Comparison of ENCODE assay signal across 8 cellular contexts in genomic region chr3:15064299-15064834, GRCh38. TPM values are rescaled to one million over a fixed set of nuclear protein-coding genes. Genes with fewer than 3 reads are reported as not detected.
DNase-seq lines count a peak whose midpoint lies in the region; ATAC-seq and TF ChIP-seq lines count a peak whose summit lies in the region.

No MANE protein-coding gene starts in this region.

- 1 to 2% methylated on average over 7 to 14 of the region's 25 CpGs for WGBS in gastroesophageal sphincter (ENCODE audit: low coverage in 1 of 2), 2 donors

- peak overlapping the region; percentile 86 for H3K4me2 ChIP-seq in parathyroid adenoma (ENCODE audit: low read length)

- H3K9ac ChIP-seq in parathyroid adenoma, result peak overlapping the region; percentile 93

- H3K79me2 ChIP-seq in parathyroid adenoma, result peaks cover 23% of the 10 kb centered on the region

- H2AFZ ChIP-seq in parathyroid adenoma, result peak overlapping the region; percentile 99

- H3K27me3 Mint-ChIP-seq in activated T-helper 17 cell treated with anti-CD3 and anti-CD28 coated beads, Interleukin-2, amount 50 U/mL, for 72 hours, result no peaks in the 10 kb centered on the region

- no peak for TF ChIP-seq POLR2A in gastroesophageal sphincter (IDR thresholded peaks at IDR 0.05)

- peak overlapping the region; percentile 88 for H3K4me3 ChIP-seq in Jurkat, Clone E6-1 (ENCODE audit: low read length)
- H3K4me3 ChIP-seq in gastroesophageal sphincter, result peak overlapping the region; percentile 73 to 76
- H3K4me3 ChIP-seq in parathyroid adenoma (ENCODE audit: low read depth, low read length), result peak overlapping the region; percentile 95

- peaks cover 28% of the 10 kb centered on the region for H3K36me3 Mint-ChIP-seq in activated T-helper 17 cell treated with anti-CD3 and anti-CD28 coated beads, Interleukin-2, amount 50 U/mL, for 72 hours (ENCODE audit: low read depth)

- H3K4me1 ChIP-seq in gastroesophageal sphincter (peaks cover 2 to 24% (median 12%) of the 10 kb centered on the region in 3 donors), parathyroid adenoma (peaks cover 9% of the 10 kb centered on the region)

- TF ChIP-seq CTCF in gastroesophageal sphincter (IDR thresholded peaks at IDR 0.05) (no peak), parathyroid adenoma (IDR thresholded peaks at IDR 0.05) (no peak), omental fat pad (IDR thresholded peaks at IDR 0.05) (no peak)

- H3K27ac ChIP-seq in gastroesophageal sphincter (peak overlapping the region; percentile 41 to 92 (median 84)), parathyroid adenoma (peak overlapping the region; percentile 78)

- H3K27me3 ChIP-seq in gastroesophageal sphincter (no peaks in the 10 kb centered on the region), parathyroid adenoma (ENCODE audit: control insufficient read depth, insufficient read depth, low read length) (no peaks in the 10 kb centered on the region)

- TF ChIP-seq EP300 in gastroesophageal sphincter (IDR thresholded peaks at IDR 0.05), result no peak

- DNase-seq in ELR (ENCODE audit: low read depth) (peak; percentile 52), omental fat pad (ENCODE audit: low spot score) (no peak)
- DNase-seq in Jurkat, Clone E6-1 (ENCODE audit: low read depth, low spot score), result no peak
- no peak for DNase-seq in activated CD4-positive, CD25-positive, alpha-beta regulatory T cell treated with anti-CD3 and anti-CD28 coated beads, Interleukin-2, amount 50 U/mL, for 72 hours

- no peaks in the 10 kb centered on the region for H3K9me3 ChIP-seq in gastroesophageal sphincter
- H3K9me3 ChIP-seq in parathyroid adenoma (ENCODE audit: control insufficient read depth, low read length), result no peaks in the 10 kb centered on the region

- no peaks in the 10 kb centered on the region for H3K9me3 Mint-ChIP-seq in activated T-helper 17 cell treated with anti-CD3 and anti-CD28 coated beads, Interleukin-2, amount 50 U/mL, for 72 hours

- peak overlapping the region; percentile 90 for H3K27ac Mint-ChIP-seq in activated T-helper 17 cell treated with anti-CD3 and anti-CD28 coated beads, Interleukin-2, amount 50 U/mL, for 72 hours

- peak overlapping the region; percentile 95 for H3K4me3 Mint-ChIP-seq in activated T-helper 17 cell treated with anti-CD3 and anti-CD28 coated beads, Interleukin-2, amount 50 U/mL, for 72 hours

- peaks cover 4% of the 10 kb centered on the region for H3K4me1 Mint-ChIP-seq in activated T-helper 17 cell treated with anti-CD3 and anti-CD28 coated beads, Interleukin-2, amount 50 U/mL, for 72 hours

- peaks cover 0 to 4% of the 10 kb centered on the region in 2 donors for H3K36me3 ChIP-seq in gastroesophageal sphincter
- H3K36me3 ChIP-seq in parathyroid adenoma (ENCODE audit: control insufficient read depth, insufficient read depth, low read length), result no peaks in the 10 kb centered on the region

- ATAC-seq in GM21447 (IDR thresholded peaks at IDR 0.05; ENCODE audit: unreplicated experiment) (peak; percentile 35), gastroesophageal sphincter (no peak), omental fat pad (ENCODE audit: low FRiP score) (no peak)
- ATAC-seq in activated T-helper 17 cell treated with anti-CD3 and anti-CD28 coated beads, Interleukin-2, amount 50 U/mL, for 72 hours (replicated peaks), result peak; percentile 7

RNA-seq across cellular contexts. Expression of gene MRPS25, which starts 0.7 kb away (rescaled TPM):
- 102 TPM for polyA plus RNA-seq in Jurkat, Clone E6-1 (2012; ENCODE audit: insufficient read depth, insufficient read length)
- 10 to 100 TPM; 43.7 to 80.5 TPM for total RNA-seq in activated T-helper 17 cell treated with anti-CD3 and anti-CD28 coated beads, Interleukin-2, amount 50 U/mL, for 72 hours
- total RNA-seq in gastroesophageal sphincter (10 to 100 TPM; 17.6 to 32.0 (median 27.9) TPM), omental fat pad (10 to 100 TPM; 27.1 to 41.3 (median 36.1) TPM)

RNA-seq across cellular contexts. Expression of gene RBSN, which starts 34.6 kb away (rescaled TPM):
- polyA plus RNA-seq in Jurkat, Clone E6-1 (2012; ENCODE audit: insufficient read depth, insufficient read length), result 10.7 TPM
- total RNA-seq in activated T-helper 17 cell treated with anti-CD3 and anti-CD28 coated beads, Interleukin-2, amount 50 U/mL, for 72 hours, result 10 to 100 TPM; 15.9 to 19.0 TPM
- total RNA-seq in gastroesophageal sphincter (10 to 100 TPM; 40.9 to 46.0 (median 44.0) TPM), omental fat pad (10 to 100 TPM; 22.3 to 32.3 (median 23.3) TPM)

Comparison
In these comparisons a context has a peak if more than half of its experiments do, and no peak if none do; other contexts are left out.
1. ATAC-seq: peak in GM21447 (single experiment) and activated T-helper 17 cell treated with anti-CD3 and anti-CD28 coated beads, Interleukin-2, amount 50 U/mL, for 72 hours (single experiment); none in gastroesophageal sphincter (single experiment) and omental fat pad (single experiment).
2. Peak in every context shown above with its lines, with median percentiles within 50 percentile points of each other: H3K4me3 ChIP-seq.